In the genomic region with DNA sequence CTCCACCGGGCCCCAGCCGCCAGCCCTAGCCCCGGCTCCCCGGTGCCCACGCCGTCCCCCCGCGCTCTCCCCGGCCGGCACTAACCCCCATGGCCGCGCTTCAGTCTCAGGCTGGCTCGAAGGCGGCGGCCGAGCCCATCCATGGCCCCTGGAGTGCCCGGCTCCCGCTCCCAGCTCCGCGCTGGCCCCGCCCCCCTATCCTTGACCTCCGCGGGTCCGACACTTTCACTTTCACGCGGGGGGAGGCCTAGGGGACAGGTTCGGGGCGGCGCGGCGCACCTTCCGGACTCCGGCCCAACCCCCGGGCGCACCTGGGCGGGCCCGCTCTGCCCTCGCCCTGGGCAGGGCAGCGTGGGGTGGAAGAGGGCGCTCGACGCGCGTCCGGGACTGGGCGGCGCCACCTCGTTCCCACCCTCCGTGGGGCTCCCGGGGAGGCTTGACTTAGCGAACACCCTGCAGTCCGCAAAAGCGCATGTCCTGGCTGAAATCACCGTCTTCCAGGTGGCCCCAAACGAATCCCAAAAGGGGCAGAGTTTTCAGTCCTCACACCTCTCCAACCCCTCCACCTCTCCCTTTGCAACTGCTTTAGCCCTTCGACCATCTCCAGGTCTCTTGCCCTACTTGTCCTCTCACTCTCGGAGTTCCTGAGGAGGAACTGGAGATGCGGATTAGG, we compare ENCODE assay signal across 8 cellular contexts. TPM values are rescaled to one million over a fixed set of nuclear protein-coding genes. Genes with fewer than 3 reads are reported as not detected.
DNase-seq lines count a peak whose midpoint lies in the region; ATAC-seq and TF ChIP-seq lines count a peak whose summit lies in the region.

No MANE protein-coding gene starts in this region.

- H3K4me2 ChIP-seq in OCI-LY3 (ENCODE audit: low read length) (peak overlapping the region; percentile 99), hepatocyte (peak overlapping the region; percentile 73)

- DNase-seq in NCI-H345 (lab: John Stamatoyannopoulos, UW) (peak; percentile 31), NCI-H345 treated with DMSO at 0.1 percent for 48 hours (lab: John Stamatoyannopoulos, UW; ENCODE audit: unreplicated experiment) (no peak), hepatocyte (ENCODE audit: low spot score) (peak; percentile 35), NCI-H1092 treated with DMSO at 0.1 percent for 48 hours (lab: John Stamatoyannopoulos, UW) (no peak)
- peak; percentile 84 for DNase-seq in activated naive CD4-positive, alpha-beta T cell treated with anti-CD3 and anti-CD28 coated beads, Interleukin-2, amount 10 ng/mL, durations not matched to agents 7 days and 5 days
- peak; percentile 62 to 72 for DNase-seq in stimulated activated CD4-positive, alpha-beta T cell treated with anti-CD3 and anti-CD28 coated beads, Interleukin-2, amount 100 ng/mL, for 24 hours

- 62% methylated on average over 25 of the region's 58 CpGs for WGBS in hepatocyte (ENCODE audit: low lambda C conversion rate, missing lambda C conversion rate)

- H3K4me1 ChIP-seq in OCI-LY3 (ENCODE audit: low read length) = peaks cover 22% of the 10 kb centered on the region
- H3K4me1 ChIP-seq in hepatocyte (ENCODE audit: insufficient read depth) = peaks cover 19% of the 10 kb centered on the region

- H2AFZ ChIP-seq in OCI-LY3 (ENCODE audit: low read depth, low read length) = peak overlapping the region; percentile 58
- H2AFZ ChIP-seq in hepatocyte = no peak overlapping the region

- H3K27me3 ChIP-seq in OCI-LY3 (ENCODE audit: low read depth, low read length) (no peaks in the 10 kb centered on the region), hepatocyte (no peaks in the 10 kb centered on the region)

- H3K9me3 ChIP-seq in OCI-LY3 (ENCODE audit: insufficient read depth, low read length) = no peaks in the 10 kb centered on the region
- no peaks in the 10 kb centered on the region for H3K9me3 ChIP-seq in hepatocyte (ENCODE audit: low read depth)

- no peaks in the 10 kb centered on the region for H3K9me2 ChIP-seq in hepatocyte (replicated peaks; ENCODE audit: insufficient read depth)

- peaks cover 73% of the 10 kb centered on the region for H3K4me1 Mint-ChIP-seq in activated naive CD4-positive, alpha-beta T cell treated with anti-CD3 and anti-CD28 coated beads, Interleukin-2, amount 10 ng/mL, durations not matched to agents 7 days and 5 days

- H3K79me2 ChIP-seq in OCI-LY3 (ENCODE audit: low read length) (no peaks in the 10 kb centered on the region), hepatocyte (no peaks in the 10 kb centered on the region)

- no peaks in the 10 kb centered on the region for H4K20me1 ChIP-seq in OCI-LY3 (ENCODE audit: insufficient read depth, low read length)
- H4K20me1 ChIP-seq in hepatocyte (ENCODE audit: insufficient read depth, poor library complexity, severe bottlenecking) = no peaks in the 10 kb centered on the region

- peak overlapping the region; percentile 97 for H3K27ac Mint-ChIP-seq in activated naive CD4-positive, alpha-beta T cell treated with anti-CD3 and anti-CD28 coated beads, Interleukin-2, amount 10 ng/mL, durations not matched to agents 7 days and 5 days

- H3K27ac ChIP-seq in OCI-LY3 (ENCODE audit: low read length) (peak overlapping the region; percentile 42; the same call in 1 of the 2 replicates), hepatocyte (peak overlapping the region; percentile 63)

- TF ChIP-seq CTCF in OCI-LY3 (IDR thresholded peaks at IDR 0.05; ENCODE audit: low read depth, low read length) = peak; percentile 15
- TF ChIP-seq CTCF in hepatocyte (IDR thresholded peaks at IDR 0.05; ENCODE audit: poor library complexity) = no peak

- H3K9me3 Mint-ChIP-seq in activated naive CD4-positive, alpha-beta T cell treated with anti-CD3 and anti-CD28 coated beads, Interleukin-2, amount 10 ng/mL, durations not matched to agents 7 days and 5 days = no peaks in the 10 kb centered on the region

- H3K36me3 ChIP-seq in OCI-LY3 (replicated peaks; ENCODE audit: low read depth, low read length) (no peaks in the 10 kb centered on the region), hepatocyte (replicated peaks; ENCODE audit: insufficient read depth, low read depth) (no peaks in the 10 kb centered on the region)

- peaks cover 6% of the 10 kb centered on the region for H3K27me3 Mint-ChIP-seq in activated naive CD4-positive, alpha-beta T cell treated with anti-CD3 and anti-CD28 coated beads, Interleukin-2, amount 10 ng/mL, durations not matched to agents 7 days and 5 days

- H3K4me3 ChIP-seq in OCI-LY3 (ENCODE audit: low read length) (peak overlapping the region; percentile 92), hepatocyte (no peak overlapping the region)

- H3K36me3 Mint-ChIP-seq in activated naive CD4-positive, alpha-beta T cell treated with anti-CD3 and anti-CD28 coated beads, Interleukin-2, amount 10 ng/mL, durations not matched to agents 7 days and 5 days = peaks cover 24% of the 10 kb centered on the region

- H3K4me3 Mint-ChIP-seq in activated naive CD4-positive, alpha-beta T cell treated with anti-CD3 and anti-CD28 coated beads, Interleukin-2, amount 10 ng/mL, durations not matched to agents 7 days and 5 days = peak overlapping the region; percentile 99

- CTCF ChIA-PET in activated naive CD4-positive, alpha-beta T cell treated with anti-CD3 and anti-CD28 coated beads, Interleukin-2, amount 10 ng/mL, durations not matched to agents 7 days and 5 days (lab: Charles Lee) = interaction anchor here (0.7 to 1.1 kb wide), 5 partner anchors 10 to 197 kb away, joined by 3 to 8 read pairs (median 3); no protein-coding TSS in a partner anchor

- ATAC-seq in HG02885 (IDR thresholded peaks at IDR 0.05; ENCODE audit: poor library complexity, unreplicated experiment) = peak; percentile 79

- peak overlapping the region; percentile 89 for H3K9ac ChIP-seq in OCI-LY3 (ENCODE audit: low read length)

RNA-seq across cellular contexts. Expression of gene DENND2D, which starts 3.9 kb away (rescaled TPM):
- total RNA-seq in hepatocyte = 7.3 and 7.6 TPM in 2 replicates
- 8.3 and 14.3 TPM in 2 replicates for polyA plus RNA-seq in hepatocyte

RNA-seq across cellular contexts. Expression of gene CHI3L2, which starts 23.2 kb away (rescaled TPM):
- 2.4 and 5.7 TPM in 2 replicates for total RNA-seq in hepatocyte
- polyA plus RNA-seq in hepatocyte = 0.24 and 3.9 TPM in 2 replicates

Comparison
In these comparisons a context has a peak if more than half of its experiments do, and no peak if none do; other contexts are left out.
1. DNase-seq: peak in NCI-H345 (single experiment), activated naive CD4-positive, alpha-beta T cell treated with anti-CD3 and anti-CD28 coated beads, Interleukin-2, amount 10 ng/mL, durations not matched to agents 7 days and 5 days (single experiment), hepatocyte (single experiment) and stimulated activated CD4-positive, alpha-beta T cell treated with anti-CD3 and anti-CD28 coated beads, Interleukin-2, amount 100 ng/mL, for 24 hours (2 of 2); none in NCI-H345 treated with DMSO at 0.1 percent for 48 hours (single experiment) and NCI-H1092 treated with DMSO at 0.1 percent for 48 hours (single experiment).